ENCODE assay signal across 1 cellular context in genomic region chr9:107282759-107283620, GRCh38.
TF ChIP-seq lines count a peak whose summit lies in the region.

Gene RAD23B (plus strand): TSS chr9:107283279. CDS start chr9:107283630, 351 bp downstream.

TF ChIP-seq in HepG2, 621 proteins besides CTCF, POLR2A, EP300 and RAD21 (continued from another document and continues in another):
- TF ChIP-seq RERE (CRISPR knock-in tag; IDR thresholded peaks at IDR 0.05; ENCODE audit: low read depth) (peak; percentile 47; the same call in 1 of the 2 replicates), ZNF446 (CRISPR knock-in tag; IDR thresholded peaks at IDR 0.05) (no peak; the same call in 1 of the 2 replicates), MED1 (CRISPR knock-in tag; IDR thresholded peaks at IDR 0.05) (peak; percentile 84), ZBTB20 (CRISPR knock-in tag; IDR thresholded peaks at IDR 0.05; ENCODE audit: borderline replicate concordance, low read depth) (no peak), ZSCAN21 (CRISPR knock-in tag; IDR thresholded peaks at IDR 0.05; ENCODE audit: borderline replicate concordance) (peak; percentile 82), KDM5B (CRISPR knock-in tag; IDR thresholded peaks at IDR 0.05; ENCODE audit: borderline replicate concordance) (peak; percentile 90), RBM22 (optimal IDR thresholded peaks at IDR 0.05; ENCODE audit: low read length) (peak; percentile 58), TOPORS (CRISPR knock-in tag; IDR thresholded peaks at IDR 0.05) (0 out of 2 replicates have a peak, but pooled peaks have one; percentile 53), ZNF713 (CRISPR knock-in tag; IDR thresholded peaks at IDR 0.05) (no peak), ZSCAN25 (CRISPR knock-in tag; IDR thresholded peaks at IDR 0.05) (peak; percentile 25; the same call in 1 of the 2 replicates), ZFP41 (CRISPR knock-in tag; IDR thresholded peaks at IDR 0.05; ENCODE audit: borderline replicate concordance) (no peak), SNRNP70 (IDR thresholded peaks at IDR 0.05; ENCODE audit: low read depth, low read length) (no peak), CHD2 (IDR thresholded peaks at IDR 0.05; ENCODE audit: low read depth, low read length) (peak; percentile 84; the same call in 1 of the 2 replicates), SAFB2 (CRISPR knock-in tag; IDR thresholded peaks at IDR 0.05; ENCODE audit: borderline replicate concordance, low read depth) (no peak), AKAP8 (CRISPR knock-in tag; IDR thresholded peaks at IDR 0.05) (0 out of 2 replicates have a peak, but pooled peaks have one; percentile 49), CEBPZ (IDR thresholded peaks at IDR 0.05; ENCODE audit: low read length) (no peak), ZBTB44 (CRISPR knock-in tag; IDR thresholded peaks at IDR 0.05) (peak; percentile 59; the same call in 1 of the 2 replicates), ZNF160 (CRISPR knock-in tag; IDR thresholded peaks at IDR 0.05) (no peak; the same call in 1 of the 2 replicates), FOXP1 (IDR thresholded peaks at IDR 0.05) (no peak), FOXP1 (CRISPR knock-in tag; IDR thresholded peaks at IDR 0.05) (no peak), ZBTB10 (CRISPR knock-in tag; IDR thresholded peaks at IDR 0.05; ENCODE audit: borderline replicate concordance) (peak; percentile 52; the same call in 1 of the 2 replicates), ZNF878 (CRISPR knock-in tag; IDR thresholded peaks at IDR 0.05) (no peak; the same call in 1 of the 2 replicates), PAX8 (CRISPR knock-in tag; IDR thresholded peaks at IDR 0.05; ENCODE audit: borderline replicate concordance) (peak; percentile 44; the same call in 1 of the 2 replicates), TRIM24 (CRISPR knock-in tag; IDR thresholded peaks at IDR 0.05) (no peak), ZNF503 (CRISPR knock-in tag; IDR thresholded peaks at IDR 0.05) (no peak; the same call in 1 of the 2 replicates), ZMYM2 (CRISPR knock-in tag; IDR thresholded peaks at IDR 0.05) (no peak), PHB2 (IDR thresholded peaks at IDR 0.05; ENCODE audit: partially characterized antibody) (no peak), RFXAP (CRISPR knock-in tag; IDR thresholded peaks at IDR 0.05; ENCODE audit: borderline replicate concordance) (no peak), ZNF691 (CRISPR knock-in tag; IDR thresholded peaks at IDR 0.05; ENCODE audit: borderline replicate concordance, low read depth) (peak; percentile 77), MXD1 (CRISPR knock-in tag; IDR thresholded peaks at IDR 0.05) (no peak)
